In genomic region chr2:197274349-197274748, GRCh38 we compare ENCODE assay signal across 19 cellular contexts. TPM values are rescaled to one million over a fixed set of nuclear protein-coding genes. Genes with fewer than 3 reads are reported as not detected.
DNase-seq lines count a peak whose midpoint lies in the region; ATAC-seq, FAIRE-seq and TF ChIP-seq lines count a peak whose summit lies in the region.
"Had no signal": no experiment of that assay in that cellular context is flagged by ENCODE, and none has a peak within 500 bp of the region (broad histone marks: within the 10 kb centered on the region; RNA-seq: fewer than 3 reads in every experiment).

No MANE protein-coding gene starts in this region.

- SMC1A ChIA-PET in GM12878 (lab: Charles Lee; ENCODE audit: uncharacterized antibody, unreplicated experiment): interaction anchor here (1.1 kb wide), 1 partner anchor 23 kb away, joined by 3 read pairs; no protein-coding TSS in a partner anchor

- TF ChIP-seq RAD21 in GM12878 (IDR thresholded peaks at IDR 0.05; ENCODE audit: insufficient read depth, low read depth, low read length): no peak

- intact Hi-C loops in GM12878 (cut with micrococcal nuclease; ENCODE audit: unreplicated experiment): no loop called here

- H3K4me1 ChIP-seq in GM12878 (ENCODE audit: control insufficient read depth, insufficient read depth, low read length): peaks cover 22% of the 10 kb centered on the region
- H3K4me1 ChIP-seq in MM.1S (ENCODE audit: low read length): no peaks in the 10 kb centered on the region

- no peak overlapping the region for H3K4me3 ChIP-seq in GM12878
- no peak overlapping the region for H3K4me3 ChIP-seq in MM.1S (ENCODE audit: low read length)
- H3K4me3 ChIP-seq: spleen had no signal

- no peaks in the 10 kb centered on the region for H3F3A ChIP-seq in MM.1S (ENCODE audit: insufficient read depth, low read length)

- no peak overlapping the region for H2AFZ ChIP-seq in GM12878 (ENCODE audit: control insufficient read depth, low read depth, low read length)
- no peak overlapping the region for H2AFZ ChIP-seq in MM.1S (ENCODE audit: low read length)

- CTCF ChIA-PET in GM12878 (lab: Yijun Ruan, JAX): interaction anchor here (0.9 kb wide), 1 partner anchor 75 kb away, joined by 4 read pairs; no protein-coding TSS in a partner anchor

- H3K27ac ChIP-seq in GM12878 (ENCODE audit: control insufficient read depth, insufficient read depth) (no peak overlapping the region), MM.1S (ENCODE audit: low read length) (no peak overlapping the region)

- WGBS in GM12878 (ENCODE audit: insufficient coverage, insufficient replicate concordance, low lambda C conversion rate, missing lambda C conversion rate): 11% methylated on average over 6 of the region's 6 CpGs

- no peaks in the 10 kb centered on the region for H3K9me3 Mint-ChIP-seq in activated T-cell treated with anti-CD3 and anti-CD28 coated beads, Interleukin-2, amount 50 U/mL, for 72 hours
- peaks cover 0 to 4% of the 10 kb centered on the region in 2 donors for H3K9me3 Mint-ChIP-seq in stimulated activated naive B cell treated with anti-CD40 and anti-IgM and Interleukin-4, amounts not matched to agents 10 μg/mL and 1 μg/mL and 100 μg/mL, for 72 hours
- H3K9me3 Mint-ChIP-seq: mesothelial cell of epicardium had no signal

- peaks cover 0 to 7% of the 10 kb centered on the region in 2 donors for H3K36me3 Mint-ChIP-seq in activated T-cell treated with anti-CD3 and anti-CD28 coated beads, Interleukin-2, amount 50 U/mL, for 72 hours (ENCODE audit: insufficient read depth in 2 of 2)
- H3K36me3 Mint-ChIP-seq in stimulated activated naive B cell treated with anti-CD40 and anti-IgM and Interleukin-4, amounts not matched to agents 10 μg/mL and 1 μg/mL and 100 μg/mL, for 72 hours: peaks cover 16 to 31% of the 10 kb centered on the region in 2 donors
- H3K36me3 Mint-ChIP-seq: mesothelial cell of epicardium had no signal

- H4K20me1 ChIP-seq in GM12878 (ENCODE audit: control insufficient read depth, insufficient read depth): no peaks in the 10 kb centered on the region; the same call in 1 of the 2 replicates
- no peaks in the 10 kb centered on the region for H4K20me1 ChIP-seq in MM.1S (ENCODE audit: insufficient read depth, low read length)

- in situ Hi-C loops in GM12878 (cut with MboI): no loop called here

- no peaks in the 10 kb centered on the region for H3K9me3 ChIP-seq in GM12878 (replicated peaks; ENCODE audit: control insufficient read depth, insufficient read depth, low read length)
- H3K9me3 ChIP-seq in MM.1S (replicated peaks; ENCODE audit: insufficient read depth, low read length): no peaks in the 10 kb centered on the region
- H3K9me3 ChIP-seq: spleen had no signal

- TF ChIP-seq POLR2A in GM12878 (IDR thresholded peaks at IDR 0.05; ENCODE audit: low read depth, low read length): no peak

- H3K9ac ChIP-seq in GM12878 (ENCODE audit: control insufficient read depth, insufficient read depth, low read length) (no peak overlapping the region), MM.1S (ENCODE audit: low read length) (no peak overlapping the region)

- no peak for FAIRE-seq in GM12878 (lab: Jason Lieb, UNC)
- FAIRE-seq: H54, HTR-8/SVneo had no signal

- H3K27me3 Mint-ChIP-seq in activated T-cell treated with anti-CD3 and anti-CD28 coated beads, Interleukin-2, amount 50 U/mL, for 72 hours (ENCODE audit: low read depth): no peaks in the 10 kb centered on the region
- H3K27me3 Mint-ChIP-seq in stimulated activated naive B cell treated with anti-CD40 and anti-IgM and Interleukin-4, amounts not matched to agents 10 μg/mL and 1 μg/mL and 100 μg/mL, for 72 hours: no peaks in the 10 kb centered on the region

- BruUV-seq in GM12878 (replicated peaks; lab: Mats Ljungman, UMichigan): no TSS peak

- no peak for DNase-seq in activated T-cell treated with anti-CD3 and anti-CD28 coated beads, Interleukin-2, amount 50 U/mL, for 72 hours
- DNase-seq in activated T-cell treated with anti-CD3 and anti-CD28 coated beads, Interleukin-2, amount 50 U/mL, for 48 hours: no peak
- DNase-seq in NCI-H510A (lab: John Stamatoyannopoulos, UW) (peak; percentile 24), GM12878 (ENCODE audit: low read depth, low spot score) (no peak), MM.1S (no peak), CD1c-positive myeloid dendritic cell (ENCODE audit: extremely low spot score) (no peak)
- DNase-seq in stimulated activated naive B cell treated with anti-CD40 and anti-IgM and Interleukin-4, amounts not matched to agents 10 μg/mL and 1 μg/mL and 100 μg/mL, for 72 hours: no peak
- DNase-seq: aorta, Kasumi-1, left colon, NCI-H1092, NCI-H2081, NCI-H446, spleen had no signal

- H3K79me2 ChIP-seq in GM12878 (ENCODE audit: control insufficient read depth, insufficient read depth, low read length) (peaks cover 85% of the 10 kb centered on the region), MM.1S (ENCODE audit: low read length) (peaks cover 98% of the 10 kb centered on the region)

- H3K27ac Mint-ChIP-seq in activated T-cell treated with anti-CD3 and anti-CD28 coated beads, Interleukin-2, amount 50 U/mL, for 72 hours: peak overlapping the region; percentile 67
- H3K27ac Mint-ChIP-seq in stimulated activated naive B cell treated with anti-CD40 and anti-IgM and Interleukin-4, amounts not matched to agents 10 μg/mL and 1 μg/mL and 100 μg/mL, for 72 hours: peak overlapping the region; percentile 14
- H3K27ac Mint-ChIP-seq: mesothelial cell of epicardium had no signal

- TF ChIP-seq EP300 in GM12878 (IDR thresholded peaks at IDR 0.05; ENCODE audit: borderline replicate concordance in 1 of 2, control insufficient read depth in 1 of 2, low read depth in 2 of 2, low read length in 2 of 2): no peak

- peak overlapping the region in 1 of 2 donors; percentile 6 for H3K4me3 Mint-ChIP-seq in activated T-cell treated with anti-CD3 and anti-CD28 coated beads, Interleukin-2, amount 50 U/mL, for 72 hours
- H3K4me3 Mint-ChIP-seq in stimulated activated naive B cell treated with anti-CD40 and anti-IgM and Interleukin-4, amounts not matched to agents 10 μg/mL and 1 μg/mL and 100 μg/mL, for 72 hours: no peak overlapping the region
- H3K4me3 Mint-ChIP-seq: mesothelial cell of epicardium had no signal

- POLR2A ChIA-PET in GM12878 (lab: Charles Lee): interaction anchor here (0.7 to 1.0 kb wide), 4 partner anchors 9 to 76 kb away, joined by 3 read pairs; no protein-coding TSS in a partner anchor

- peaks cover 0 to 2% of the 10 kb centered on the region in 2 experiments; a peak in 1 of 4 replicates for H3K36me3 ChIP-seq in GM12878 (ENCODE audit: control insufficient read depth in 2 of 2, insufficient read depth in 2 of 2, low read length in 1 of 2)
- H3K36me3 ChIP-seq in MM.1S (replicated peaks; ENCODE audit: insufficient read depth, low read length): no peaks in the 10 kb centered on the region
- H3K36me3 ChIP-seq: spleen had no signal

- H3K9me2 ChIP-seq in MM.1S (replicated peaks; ENCODE audit: insufficient read depth, low read length): no peaks in the 10 kb centered on the region

- H3K27me3 ChIP-seq in GM12878 (replicated peaks in 1 of 2; ENCODE audit: control insufficient read depth in 2 of 2, insufficient read depth in 2 of 2, low read length in 1 of 2) (no peaks in the 10 kb centered on the region), MM.1S (replicated peaks; ENCODE audit: insufficient read depth, low read length) (no peaks in the 10 kb centered on the region)
- H3K27me3 ChIP-seq: spleen had no signal

- peaks cover 86% of the 10 kb centered on the region for H3K4me1 Mint-ChIP-seq in activated T-cell treated with anti-CD3 and anti-CD28 coated beads, Interleukin-2, amount 50 U/mL, for 72 hours (ENCODE audit: low read depth)
- H3K4me1 Mint-ChIP-seq in stimulated activated naive B cell treated with anti-CD40 and anti-IgM and Interleukin-4, amounts not matched to agents 10 μg/mL and 1 μg/mL and 100 μg/mL, for 72 hours: peaks cover 51 to 86% of the 10 kb centered on the region in 2 donors

- peak in 1 of 2 donors; percentile 7 for ATAC-seq in activated T-cell treated with anti-CD3 and anti-CD28 coated beads, Interleukin-2, amount 50 U/mL, for 72 hours (replicated peaks in 1 of 2)
- ATAC-seq in GM12878: peak; percentile 14
- peak in 1 of 2 donors; percentile 34 for ATAC-seq in stimulated activated naive B cell treated with anti-CD40 and anti-IgM and Interleukin-4, amounts not matched to agents 10 μg/mL and 1 μg/mL and 100 μg/mL, for 72 hours (replicated peaks)
- no peak for ATAC-seq in HG03342 (IDR thresholded peaks at IDR 0.05; ENCODE audit: unreplicated experiment)
- ATAC-seq: esophagus mucosa, left colon had no signal

- no peak for TF ChIP-seq CTCF in GM12878 (IDR thresholded peaks at IDR 0.05 in 2 of 3, conservative IDR thresholded peaks at IDR 0.05 in 1 of 3; ENCODE audit: control insufficient read depth in 2 of 3, extremely low read depth in 1 of 3, insufficient read depth in 1 of 3, low read depth in 3 of 3, low read length in 3 of 3)
- TF ChIP-seq CTCF in MM.1S (IDR thresholded peaks at IDR 0.05; ENCODE audit: low read length): no peak

- H3K4me2 ChIP-seq in GM12878 (ENCODE audit: control insufficient read depth, insufficient read depth) (no peak overlapping the region), MM.1S (ENCODE audit: low read depth, low read length) (no peak overlapping the region)

- RAD21 ChIA-PET in GM12878 (lab: Charles Lee; ENCODE audit: unreplicated experiment): no interaction called here

TF ChIP-seq in GM12878, 131 proteins besides CTCF, POLR2A, EP300 and RAD21:
- no peak for TF ChIP-seq KDM1A (IDR thresholded peaks at IDR 0.05; ENCODE audit: borderline replicate concordance)
- 0 out of 2 replicates have a peak, but pooled peaks have one; percentile 16 for TF ChIP-seq EED (IDR thresholded peaks at IDR 0.05; ENCODE audit: low read depth)

RNA-seq across cellular contexts. Expression of gene ANKRD44, which starts 36.2 kb away (rescaled TPM):
- 100 to 1,000 TPM; 114 to 141 TPM for total RNA-seq in activated T-cell treated with anti-CD3 and anti-CD28 coated beads, Interleukin-2, amount 50 U/mL, for 72 hours
- total RNA-seq in GM12878 (2013; cell fraction: nucleolus; rRNA removed): 363 and 399 TPM in 2 replicates
- 63.7 and 65.1 TPM in 2 replicates for total RNA-seq in GM12878 (2014; rRNA removed)
- 62.5 and 68.9 TPM in 2 replicates for total RNA-seq in GM12878 (2014; rRNA removed; fragmentation: Illumina TruSeq; extraction: Trizol)
- total RNA-seq in GM12878 (2021): 93.8 and 96.3 TPM in 2 replicates
- 31.8 TPM for polyA plus RNA-seq in GM12878 (2011; ENCODE audit: low read depth)
- polyA plus RNA-seq in GM12878 (2011; rRNA removed): 96.4 and 99.1 TPM in 2 replicates
- 228 and 306 TPM in 2 replicates for polyA plus RNA-seq in GM12878 (2011; cell fraction: cytosol; rRNA removed)
- polyA plus RNA-seq in GM12878 (2011; cell fraction: nucleus; rRNA removed): 142 and 279 TPM in 2 replicates
- polyA plus RNA-seq in GM12878 (2012): 26.9 and 39.0 TPM in 2 replicates
- polyA plus RNA-seq in GM12878 (2014; fragmentation: Illumina TruSeq; extraction: Trizol): 88.5 and 110 TPM in 2 replicates
- polyA plus RNA-seq in GM12878 (2014; fragmentation: Nextera tagmentation; extraction: Ambion mirVana): 10 to 100 TPM; 19.1 to 29.1 TPM
- polyA plus RNA-seq in GM12878 (2014; rRNA removed): 41.8 and 56.8 TPM in 2 replicates
- polyA plus RNA-seq in GM12878 (2016; fragmentation: Nextera tagmentation; extraction: Ambion mirVana): 10 to 100 TPM; 34.8 to 38.6 TPM
- 511 and 573 TPM in 2 replicates for polyA minus RNA-seq in GM12878 (2011; rRNA and poly(A)+ RNA removed)
- polyA minus RNA-seq in GM12878 (2011; cell fraction: cytosol; rRNA and poly(A)+ RNA removed): 75.6 and 115 TPM in 2 replicates
- polyA minus RNA-seq in GM12878 (2011; cell fraction: nucleus; rRNA and poly(A)+ RNA removed): 178 and 239 TPM in 2 replicates
